28 cellular contexts compared by ENCODE assay signal in genomic region chr21:44953628-44954021, GRCh38. TPM values are rescaled to one million over a fixed set of nuclear protein-coding genes. Genes with fewer than 3 reads are reported as not detected.
A peak's percentile ranks its signal among the peaks of the same experiment; 100 is the strongest.
DNase-seq lines count a peak whose midpoint lies in the region; ATAC-seq, FAIRE-seq and TF ChIP-seq lines count a peak whose summit lies in the region.
"Had no signal": no experiment of that assay in that cellular context is flagged by ENCODE, and none has a peak within 500 bp of the region (broad histone marks: within the 10 kb centered on the region; RNA-seq: fewer than 3 reads in every experiment).

No MANE protein-coding gene starts in this region.

- WGBS in right lobe of liver (ENCODE audit: insufficient coverage, low coverage, low lambda C conversion rate, missing lambda C conversion rate), result no CpG with 5 or more reads among the region's 13 CpGs
- 98% methylated on average over 9 of the region's 13 CpGs for WGBS in HepG2 (ENCODE audit: low lambda C conversion rate)
- 92% methylated on average over 4 of the region's 13 CpGs; no CpG with 5 or more reads in 1 of the 2 donors for WGBS in gastroesophageal sphincter (ENCODE audit: low coverage in 1 of 2), 2 donors

- peaks cover 0 to 18% (median 5%) of the 10 kb centered on the region in 4 donors for H3K4me1 ChIP-seq in right lobe of liver
- peaks cover 8% of the 10 kb centered on the region; the same call in 1 of the 2 replicates for H3K4me1 ChIP-seq in HepG2 (ENCODE audit: insufficient read depth, low read length)
- peaks cover 0 to 68% (median 30%) of the 10 kb centered on the region in 3 donors for H3K4me1 ChIP-seq in gastroesophageal sphincter
- H3K4me1 ChIP-seq in kidney (ENCODE audit: control insufficient read depth in 1 of 2, insufficient read depth in 1 of 2, low read depth in 1 of 2, low read length in 2 of 2), result peaks cover 0 to 16% of the 10 kb centered on the region in 2 donors
- H3K4me1 ChIP-seq in tibial artery, result peaks cover 5 to 99% (median 88%) of the 10 kb centered on the region in 4 donors

- H3K9me3 ChIP-seq in right lobe of liver (no peaks in the 10 kb centered on the region), HepG2 (ENCODE audit: low read length) (no peaks in the 10 kb centered on the region), gastroesophageal sphincter (no peaks in the 10 kb centered on the region), kidney (ENCODE audit: control insufficient read depth in 1 of 2, low read length in 2 of 2) (no peaks in the 10 kb centered on the region), tibial artery (no peaks in the 10 kb centered on the region)
- H3K9me3 ChIP-seq: suprapubic skin, vagina had no signal

- no peak for TF ChIP-seq POLR2A in right lobe of liver (IDR thresholded peaks at IDR 0.05)
- TF ChIP-seq POLR2A in HepG2 (IDR thresholded peaks at IDR 0.05; ENCODE audit: insufficient read depth in 1 of 2, low read depth in 2 of 2, low read length in 2 of 2), result no peak
- TF ChIP-seq POLR2A in gastroesophageal sphincter (IDR thresholded peaks at IDR 0.05), result no peak

- peaks cover 58% of the 10 kb centered on the region for H3K79me2 ChIP-seq in HepG2 (ENCODE audit: insufficient read depth, low read length)

- H3K27me3 ChIP-seq in right lobe of liver, result no peaks in the 10 kb centered on the region
- no peaks in the 10 kb centered on the region for H3K27me3 ChIP-seq in HepG2 (ENCODE audit: control insufficient read depth in 1 of 2, insufficient read depth in 2 of 2, low read length in 2 of 2)
- H3K27me3 ChIP-seq in gastroesophageal sphincter, result no peaks in the 10 kb centered on the region
- H3K27me3 ChIP-seq in tibial artery, result no peaks in the 10 kb centered on the region
- H3K27me3 ChIP-seq: suprapubic skin, vagina had no signal

- no peak overlapping the region for H3K4me3 ChIP-seq in right lobe of liver
- no peak overlapping the region for H3K4me3 ChIP-seq in HepG2 (replicated peaks in 1 of 3; ENCODE audit: insufficient read depth in 1 of 3, low read depth in 2 of 3, low read length in 3 of 3)
- no peak overlapping the region for H3K4me3 ChIP-seq in gastroesophageal sphincter
- no peak overlapping the region for H3K4me3 ChIP-seq in kidney (ENCODE audit: low read length in 2 of 2)
- H3K4me3 ChIP-seq in tibial artery, result no peak overlapping the region
- H3K4me3 ChIP-seq: suprapubic skin, vagina had no signal

- no peak overlapping the region for H2AFZ ChIP-seq in HepG2 (ENCODE audit: low read length)

- no peaks in the 10 kb centered on the region for H3K27me3 Mint-ChIP-seq in T-cell
- H3K27me3 Mint-ChIP-seq: activated T-cell treated with anti-CD3 and anti-CD28 coated beads, Interleukin-2, amount 50 U/mL, for 24 hours; CD4-positive, alpha-beta T cell; central memory CD8-positive, alpha-beta T cell; stimulated activated memory B cell treated with anti-CD40 and anti-IgM and Interleukin-4, amounts not matched to agents 10 μg/mL and 1 μg/mL and 100 μg/mL, for 72 hours had no signal

- intact Hi-C loops in right lobe of liver (cut with DNase I) (loop anchor here (5.0 kb wide), 1 partner anchor 174 kb away; no protein-coding TSS in a partner anchor), HepG2 (cut with micrococcal nuclease; ENCODE audit: unreplicated experiment) (no loop called here), kidney (cut with DNase I) (no loop called here), tibial artery (cut with DNase I; ENCODE audit: low total_unique reads) (loop anchor here (5.0 kb wide), 1 partner anchor 99 kb away; no protein-coding TSS in a partner anchor)

- no peak for FAIRE-seq in HepG2 (lab: Jason Lieb, UNC)
- FAIRE-seq in kidney (lab: Jason Lieb, UNC), result no peak
- FAIRE-seq: A204.1, D721Med had no signal

- H3K4me2 ChIP-seq in HepG2 (ENCODE audit: low read depth, low read length), result no peak overlapping the region

- ATAC-seq in right lobe of liver (no peak), HepG2 (no peak), gastroesophageal sphincter (no peak), T-cell (replicated peaks in 1 of 4) (no peak)
- ATAC-seq: esophagus mucosa, Panc1 had no signal

- H3K9me3 Mint-ChIP-seq in T-cell, result no peaks in the 10 kb centered on the region
- H3K9me3 Mint-ChIP-seq: activated T-cell treated with anti-CD3 and anti-CD28 coated beads, Interleukin-2, amount 50 U/mL, for 24 hours; CD4-positive, alpha-beta T cell; central memory CD8-positive, alpha-beta T cell; stimulated activated memory B cell treated with anti-CD40 and anti-IgM and Interleukin-4, amounts not matched to agents 10 μg/mL and 1 μg/mL and 100 μg/mL, for 72 hours had no signal

- TF ChIP-seq EP300 in HepG2 (IDR thresholded peaks at IDR 0.05; ENCODE audit: low read depth in 2 of 2, low read length in 2 of 2) (no peak), HepG2 (CRISPR knock-in tag; IDR thresholded peaks at IDR 0.05; ENCODE audit: borderline replicate concordance) (no peak), gastroesophageal sphincter (IDR thresholded peaks at IDR 0.05) (no peak)

- DNase-seq in right lobe of liver (peak in 2 of 3 donors; percentile 17 to 22), HepG2 (ENCODE audit: low spot score) (no peak), kidney (peak; percentile 60), tibial artery (no peak), T-cell (no peak), activated gamma-delta T cell (lab: John Stamatoyannopoulos, UW) (no peak)
- DNase-seq in effector CD8-positive, alpha-beta T cell (lab: John Stamatoyannopoulos, UW), result no peak
- DNase-seq: activated CD4-positive, CD25-positive, alpha-beta regulatory T cell; activated gamma-delta T cell treated with Interleukin-2 at 50 U/mL for 16 hours; activated T-cell treated with anti-CD3 and anti-CD28 coated beads, Interleukin-2, amount 50 U/mL, for 24 hours; dermis blood vessel endothelial cell; foreskin fibroblast; HCEC 1CT; NCI-H146; NCI-H345; NCI-H748 treated with DMSO at 0.1 percent for 48 hours; nucleus accumbens; T1000 had no signal

- no peak for TF ChIP-seq RAD21 in HepG2 (CRISPR knock-in tag; IDR thresholded peaks at IDR 0.05)

- POLR2A ChIA-PET in HepG2 (lab: Yijun Ruan, JAX), result no interaction called here
- POLR2A ChIA-PET in T-cell (lab: Charles Lee), result no interaction called here

- TF ChIP-seq CTCF in right lobe of liver (IDR thresholded peaks at IDR 0.05), result no peak
- no peak for TF ChIP-seq CTCF in HepG2 (CRISPR knock-in tag; IDR thresholded peaks at IDR 0.05)
- no peak for TF ChIP-seq CTCF in gastroesophageal sphincter (IDR thresholded peaks at IDR 0.05)
- TF ChIP-seq CTCF in kidney (IDR thresholded peaks at IDR 0.05; ENCODE audit: borderline replicate concordance, extremely low read depth, insufficient read depth), result no peak
- TF ChIP-seq CTCF in tibial artery (IDR thresholded peaks at IDR 0.05), result no peak

- no peak overlapping the region for H3K4me3 Mint-ChIP-seq in T-cell
- H3K4me3 Mint-ChIP-seq: activated T-cell treated with anti-CD3 and anti-CD28 coated beads, Interleukin-2, amount 50 U/mL, for 24 hours; CD4-positive, alpha-beta T cell; central memory CD8-positive, alpha-beta T cell; stimulated activated memory B cell treated with anti-CD40 and anti-IgM and Interleukin-4, amounts not matched to agents 10 μg/mL and 1 μg/mL and 100 μg/mL, for 72 hours had no signal

- BruUV-seq in HepG2 (replicated peaks; lab: Mats Ljungman, UMichigan), result no TSS peak

- no peaks in the 10 kb centered on the region for H3K36me3 ChIP-seq in right lobe of liver
- H3K36me3 ChIP-seq in HepG2 (replicated peaks in 1 of 2; ENCODE audit: control insufficient read depth in 1 of 2, insufficient read depth in 2 of 2, low read length in 2 of 2), result peaks cover 33 to 71% of the 10 kb centered on the region in 2 experiments
- H3K36me3 ChIP-seq in gastroesophageal sphincter, result peaks cover 0 to 20% of the 10 kb centered on the region in 2 donors
- H3K36me3 ChIP-seq in kidney (ENCODE audit: control insufficient read depth in 1 of 2, insufficient read depth in 2 of 2, low read length in 2 of 2), result peaks cover 0 to 3% of the 10 kb centered on the region in 2 donors
- H3K36me3 ChIP-seq in tibial artery, result peaks cover 0 to 17% (median 0%) of the 10 kb centered on the region in 3 donors
- H3K36me3 ChIP-seq: vagina had no signal

- CTCF ChIA-PET in HepG2 (lab: Yijun Ruan, JAX; ENCODE audit: low intra/inter-chr PET ratio, low total read pairs) (no interaction called here), T-cell (lab: Charles Lee) (no interaction called here)

- in situ Hi-C loops in HepG2 (cut with HindIII; ENCODE audit: extremely low pct_ligation_motif_present, low pct_unique_long_range_greater_than_20kb), result no loop called here

- H3K27ac Mint-ChIP-seq in T-cell, result no peak overlapping the region
- H3K27ac Mint-ChIP-seq: activated T-cell treated with anti-CD3 and anti-CD28 coated beads, Interleukin-2, amount 50 U/mL, for 24 hours; CD4-positive, alpha-beta T cell had no signal

- H3K27ac ChIP-seq in right lobe of liver (no peak overlapping the region), HepG2 (ENCODE audit: extremely low read length, insufficient read depth, low read length) (no peak overlapping the region), gastroesophageal sphincter (peak overlapping the region in 3 of 4 donors; percentile 80 to 85 (median 81)), kidney (ENCODE audit: low read depth in 2 of 2, low read length in 2 of 2) (no peak overlapping the region), tibial artery (peak overlapping the region; percentile 93 to 96)
- H3K27ac ChIP-seq: suprapubic skin, vagina had no signal

- H3K36me3 Mint-ChIP-seq in T-cell, result peaks cover 25% of the 10 kb centered on the region

- peaks cover 27% of the 10 kb centered on the region; the same call in 1 of the 2 replicates for H4K20me1 ChIP-seq in HepG2 (ENCODE audit: insufficient read depth, low read length)

- peaks cover 11 to 15% (median 12%) of the 10 kb centered on the region in 3 donors for H3K4me1 Mint-ChIP-seq in T-cell

- no peak overlapping the region for H3K9ac ChIP-seq in HepG2 (ENCODE audit: insufficient read depth, low read depth, low read length)
- no peak overlapping the region for H3K9ac ChIP-seq in kidney (ENCODE audit: low read length in 2 of 2)

RNA-seq across cellular contexts. Expression of gene SLX9, which starts 13.8 kb away (rescaled TPM):
- 10 to 100 TPM; 15.0 to 27.9 (median 17.1) TPM for total RNA-seq in right lobe of liver
- total RNA-seq in HepG2 (2016; rRNA removed; fragmentation: Illumina TruSeq; extraction: Trizol), result 47.1 and 51.5 TPM in 2 replicates
- 43.4 and 50.9 TPM in 2 replicates for total RNA-seq in HepG2 (2016; cell fraction: cytosol; rRNA removed; fragmentation: Illumina TruSeq; extraction: Trizol; ENCODE audit: low read depth)
- total RNA-seq in HepG2 (2016; cell fraction: insoluble cytoplasmic fraction; rRNA removed; fragmentation: Illumina TruSeq; extraction: Trizol), result 51.9 and 55.4 TPM in 2 replicates
- total RNA-seq in HepG2 (2016; cell fraction: membrane; rRNA removed; fragmentation: Illumina TruSeq; extraction: Trizol), result 31.2 and 37.8 TPM in 2 replicates
- total RNA-seq in HepG2 (2016; cell fraction: nucleus; rRNA removed; fragmentation: Illumina TruSeq; extraction: Trizol), result 17.3 and 20.5 TPM in 2 replicates
- polyA plus RNA-seq in HepG2 (2011; rRNA removed), result 21.0 and 22.6 TPM in 2 replicates
- 32.4 and 47.0 TPM in 2 replicates for polyA plus RNA-seq in HepG2 (2011; cell fraction: cytosol; rRNA removed)
- polyA plus RNA-seq in HepG2 (2011; cell fraction: nucleus; rRNA removed), result 22.9 and 26.2 TPM in 2 replicates
- polyA plus RNA-seq in HepG2 (2012), result 22.9 TPM in 2 replicates
- polyA plus RNA-seq in HepG2 (2016; cell fraction: cytosol; fragmentation: Illumina TruSeq; extraction: Trizol; ENCODE audit: low read depth), result 43.3 and 45.1 TPM in 2 replicates
- polyA plus RNA-seq in HepG2 (2016; cell fraction: insoluble cytoplasmic fraction; fragmentation: Illumina TruSeq; extraction: Trizol; ENCODE audit: low read depth), result 53.9 and 57.5 TPM in 2 replicates
- 27.6 and 29.8 TPM in 2 replicates for polyA plus RNA-seq in HepG2 (2016; cell fraction: membrane; fragmentation: Illumina TruSeq; extraction: Trizol; ENCODE audit: low read depth)
- polyA plus RNA-seq in HepG2 (2016; cell fraction: nucleus; fragmentation: Illumina TruSeq; extraction: Trizol; ENCODE audit: insufficient read depth, low read depth), result 35.4 and 41.4 TPM in 2 replicates
- polyA minus RNA-seq in HepG2 (2011; rRNA and poly(A)+ RNA removed; ENCODE audit: low replicate concordance), result 14.1 and 17.2 TPM in 2 replicates
- polyA minus RNA-seq in HepG2 (2011; cell fraction: cytosol; rRNA and poly(A)+ RNA removed), result 15.8 and 22.1 TPM in 2 replicates
- polyA minus RNA-seq in HepG2 (2011; cell fraction: nucleus; rRNA and poly(A)+ RNA removed), result 5.8 and 8.6 TPM in 2 replicates
- total RNA-seq in gastroesophageal sphincter, result 10 to 100 TPM; 15.7 to 53.9 (median 36.4) TPM
- total RNA-seq in kidney, result 27.1 TPM
- 35.1 TPM for polyA plus RNA-seq in kidney (ENCODE audit: insufficient read depth, low read depth, low replicate concordance)
- total RNA-seq in T-cell, result 10 to 100 TPM; 16.7 to 32.2 (median 26.7) TPM

RNA-seq across cellular contexts. Expression of gene ITGB2, which starts 32.9 kb away (rescaled TPM):
- total RNA-seq in right lobe of liver (10 to 100 TPM; 12.9 to 61.8 (median 36.6) TPM), HepG2 (2016; rRNA removed; fragmentation: Illumina TruSeq; extraction: Trizol) (1.6 and 4.2 TPM in 2 replicates), gastroesophageal sphincter (100 to 1,000 TPM in 1 of 4 donors, 10 to 100 TPM in 3; 10.4 to 112 (median 41.4) TPM), kidney (111 TPM), T-cell (100 to 1,000 TPM; 249 to 498 (median 304) TPM)
- total RNA-seq in HepG2 (2016; cell fraction: cytosol; rRNA removed; fragmentation: Illumina TruSeq; extraction: Trizol; ENCODE audit: low read depth), result 0.71 and 0.91 TPM in 2 replicates
- 2.3 and 3.5 TPM in 2 replicates for total RNA-seq in HepG2 (2016; cell fraction: insoluble cytoplasmic fraction; rRNA removed; fragmentation: Illumina TruSeq; extraction: Trizol)
- 1.2 and 1.9 TPM in 2 replicates for total RNA-seq in HepG2 (2016; cell fraction: membrane; rRNA removed; fragmentation: Illumina TruSeq; extraction: Trizol)
- 6.5 and 6.6 TPM in 2 replicates for total RNA-seq in HepG2 (2016; cell fraction: nucleus; rRNA removed; fragmentation: Illumina TruSeq; extraction: Trizol)
- polyA plus RNA-seq in HepG2 (2011; rRNA removed) (18.0 and 26.4 TPM in 2 replicates), kidney (ENCODE audit: insufficient read depth, low read depth, low replicate concordance) (9.5 TPM)
- 22.3 and 25.2 TPM in 2 replicates for polyA plus RNA-seq in HepG2 (2011; cell fraction: cytosol; rRNA removed)
- polyA plus RNA-seq in HepG2 (2011; cell fraction: nucleus; rRNA removed), result 63.6 and 64.3 TPM in 2 replicates
- polyA plus RNA-seq in HepG2 (2012), result 28.1 and 37.9 TPM in 2 replicates
- polyA plus RNA-seq in HepG2 (2016; cell fraction: cytosol; fragmentation: Illumina TruSeq; extraction: Trizol; ENCODE audit: low read depth), result 0.53 and 1.0 TPM in 2 replicates
- 2.2 and 2.5 TPM in 2 replicates for polyA plus RNA-seq in HepG2 (2016; cell fraction: insoluble cytoplasmic fraction; fragmentation: Illumina TruSeq; extraction: Trizol; ENCODE audit: low read depth)
- polyA plus RNA-seq in HepG2 (2016; cell fraction: membrane; fragmentation: Illumina TruSeq; extraction: Trizol; ENCODE audit: low read depth), result 1.3 and 1.5 TPM in 2 replicates
- 5.9 and 7.0 TPM in 2 replicates for polyA plus RNA-seq in HepG2 (2016; cell fraction: nucleus; fragmentation: Illumina TruSeq; extraction: Trizol; ENCODE audit: insufficient read depth, low read depth)
- 1.4 and 26.8 TPM in 2 replicates for polyA minus RNA-seq in HepG2 (2011; rRNA and poly(A)+ RNA removed; ENCODE audit: low replicate concordance)
- polyA minus RNA-seq in HepG2 (2011; cell fraction: cytosol; rRNA and poly(A)+ RNA removed), result 11.9 and 12.6 TPM in 2 replicates
- 10.0 and 14.7 TPM in 2 replicates for polyA minus RNA-seq in HepG2 (2011; cell fraction: nucleus; rRNA and poly(A)+ RNA removed)

Comparison
In these comparisons a context has a peak if more than half of its experiments do, and no peak if none do; other contexts are left out.
1. DNase-seq: peak in right lobe of liver (2 of 3) and kidney (single experiment); none in HepG2 (single experiment), tibial artery (0 of 2), T-cell (0 of 34), effector CD8-positive, alpha-beta T cell (single experiment) and activated gamma-delta T cell (single experiment).
2. intact Hi-C loops: an anchor here in right lobe of liver (5.0 kb wide) and tibial artery (5.0 kb wide); none called in HepG2 and kidney.
3. H3K27ac ChIP-seq: peak in gastroesophageal sphincter (3 of 4) and tibial artery (2 of 2); none in right lobe of liver (0 of 3), HepG2 (single experiment) and kidney (0 of 2).